ENCODE assay signal across 2 cellular contexts in the genomic region with DNA sequence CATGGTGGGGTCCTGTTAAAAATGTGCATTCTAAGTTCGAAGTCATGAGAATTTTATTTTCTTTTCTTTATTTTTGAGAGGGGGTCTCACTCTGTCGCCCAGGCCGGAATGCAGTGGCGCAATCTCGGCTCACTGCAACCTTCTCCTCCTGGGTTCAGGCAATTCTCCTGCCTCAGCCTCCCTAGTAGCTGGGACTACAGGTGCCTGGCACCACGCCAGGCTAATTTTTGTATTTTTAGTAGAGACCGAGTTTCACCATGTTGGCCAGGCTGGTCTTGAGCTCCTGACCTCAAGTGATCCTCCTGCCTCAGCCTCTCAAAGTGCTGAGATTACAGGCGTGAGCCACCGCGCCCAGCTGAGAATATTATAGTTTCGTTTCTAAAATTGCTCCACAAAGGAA.
TF ChIP-seq lines count a peak whose summit lies in the region.
"Not testable (repeated sequence)": the region's sequence is repeated elsewhere in the genome, so short reads cannot be mapped to it uniquely, and the experiment has no call there.

No MANE protein-coding gene starts in this region.

TF ChIP-seq in K562, 482 proteins besides CTCF, POLR2A, EP300 and RAD21:
- TF ChIP-seq NFIX (CRISPR knock-in tag; IDR thresholded peaks at IDR 0.05; ENCODE audit: low read depth) (peak; percentile 46; the same call in 1 of the 2 replicates), NFIC (IDR thresholded peaks at IDR 0.05) (peak; percentile 90)

TF ChIP-seq in HepG2, 621 proteins besides CTCF, POLR2A, EP300 and RAD21:
- peak; percentile 88 for TF ChIP-seq LCORL (IDR thresholded peaks at IDR 0.05)
- TF ChIP-seq LCORL (CRISPR knock-in tag; IDR thresholded peaks at IDR 0.05): not testable (repeated sequence)
